In the genomic region with DNA sequence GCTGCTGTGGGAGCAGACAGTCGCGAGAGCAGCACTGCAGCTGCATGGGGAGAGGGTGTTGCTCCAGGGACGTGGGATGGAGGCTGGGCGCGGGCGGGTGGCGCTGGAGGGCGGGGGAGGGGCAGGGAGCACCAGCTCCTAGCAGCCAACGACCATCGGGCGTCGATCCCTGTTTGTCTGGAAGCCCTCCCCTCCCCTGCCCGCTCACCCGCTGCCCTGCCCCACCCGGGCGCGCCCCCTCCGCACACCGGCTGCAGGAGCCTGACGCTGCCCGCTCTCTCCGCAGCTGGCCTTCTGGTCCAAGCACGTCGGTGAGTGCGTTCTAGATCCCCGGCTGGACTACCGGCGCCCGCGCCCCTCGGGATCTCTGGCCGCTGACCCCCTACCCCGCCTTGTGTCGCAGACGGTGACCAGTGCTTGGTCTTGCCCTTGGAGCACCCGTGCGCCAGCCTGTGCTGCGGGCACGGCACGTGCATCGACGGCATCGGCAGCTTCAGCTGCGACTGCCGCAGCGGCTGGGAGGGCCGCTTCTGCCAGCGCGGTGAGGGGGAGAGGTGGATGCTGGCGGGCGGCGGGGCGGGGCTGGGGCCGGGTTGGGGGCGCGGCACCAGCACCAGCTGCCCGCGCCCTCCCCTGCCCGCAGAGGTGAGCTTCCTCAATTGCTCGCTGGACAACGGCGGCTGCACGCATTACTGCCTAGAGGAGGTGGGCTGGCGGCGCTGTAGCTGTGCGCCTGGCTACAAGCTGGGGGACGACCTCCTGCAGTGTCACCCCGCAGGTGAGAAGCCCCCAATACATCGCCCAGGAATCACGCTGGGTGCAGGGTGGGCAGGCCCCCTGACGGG, we compare ENCODE assay signal across 8 cellular contexts. TPM values are rescaled to one million over a fixed set of nuclear protein-coding genes. Genes with fewer than 3 reads are reported as not detected.
DNase-seq lines count a peak whose midpoint lies in the region; ATAC-seq, FAIRE-seq and TF ChIP-seq lines count a peak whose summit lies in the region.

No MANE protein-coding gene starts in this region.

- no peaks in the 10 kb centered on the region for H3K36me3 Mint-ChIP-seq in activated naive CD4-positive, alpha-beta T cell treated with anti-CD3 and anti-CD28 coated beads for 36 hours (ENCODE audit: low read depth)
- H3K36me3 Mint-ChIP-seq in stimulated activated naive B cell treated with anti-CD40 and anti-IgM and Interleukin-4, amounts not matched to agents 10 μg/mL and 1 μg/mL and 100 μg/mL, for 72 hours, result peaks cover 0 to 4% of the 10 kb centered on the region in 2 donors

- intact Hi-C loops in activated naive CD4-positive, alpha-beta T cell treated with anti-CD3 and anti-CD28 coated beads for 36 hours (cut with micrococcal nuclease), result no loop called here

- H3K27me3 Mint-ChIP-seq in activated naive CD4-positive, alpha-beta T cell treated with anti-CD3 and anti-CD28 coated beads for 36 hours (ENCODE audit: low read depth), result peaks cover 47% of the 10 kb centered on the region
- H3K27me3 Mint-ChIP-seq in stimulated activated naive B cell treated with anti-CD40 and anti-IgM and Interleukin-4, amounts not matched to agents 10 μg/mL and 1 μg/mL and 100 μg/mL, for 72 hours, result peaks cover 14 to 15% of the 10 kb centered on the region in 2 donors

- CTCF ChIA-PET in activated naive CD4-positive, alpha-beta T cell treated with anti-CD3 and anti-CD28 coated beads for 36 hours (lab: Charles Lee), result interaction anchor here (1.0 kb wide), 1 partner anchor 56 kb away, joined by 4 read pairs; no protein-coding TSS in a partner anchor

- H4K20me1 ChIP-seq in hepatocyte (ENCODE audit: insufficient read depth, poor library complexity, severe bottlenecking), result no peaks in the 10 kb centered on the region

- H3K9me3 ChIP-seq in hepatocyte (ENCODE audit: low read depth), result no peaks in the 10 kb centered on the region

- H3K4me2 ChIP-seq in hepatocyte, result peak overlapping the region; percentile 99

- FAIRE-seq in GM12891 (lab: Jason Lieb, UNC), result peak; percentile 67
- FAIRE-seq in frontal cortex (lab: Jason Lieb, UNC), result no peak

- peak; percentile 81 to 83 for ATAC-seq in stimulated activated naive B cell treated with anti-CD40 and anti-IgM and Interleukin-4, amounts not matched to agents 10 μg/mL and 1 μg/mL and 100 μg/mL, for 72 hours (replicated peaks)

- peak overlapping the region; percentile 55 for H3K4me3 Mint-ChIP-seq in activated naive CD4-positive, alpha-beta T cell treated with anti-CD3 and anti-CD28 coated beads for 36 hours
- H3K4me3 Mint-ChIP-seq in stimulated activated naive B cell treated with anti-CD40 and anti-IgM and Interleukin-4, amounts not matched to agents 10 μg/mL and 1 μg/mL and 100 μg/mL, for 72 hours, result peak overlapping the region; percentile 77 to 79

- peak; percentile 51 for DNase-seq in GM12891 (ENCODE audit: insufficient read length, low spot score)
- DNase-seq in NCI-H146 treated with DMSO at 0.1 percent for 48 hours (lab: John Stamatoyannopoulos, UW; ENCODE audit: unreplicated experiment), result peak; percentile 67
- no peak for DNase-seq in activated naive CD4-positive, alpha-beta T cell treated with anti-CD3 and anti-CD28 coated beads for 36 hours
- peak; percentile 76 for DNase-seq in hepatocyte (ENCODE audit: low spot score)
- DNase-seq in stimulated activated naive B cell treated with anti-CD40 and anti-IgM and Interleukin-4, amounts not matched to agents 10 μg/mL and 1 μg/mL and 100 μg/mL, for 72 hours, result no peak
- no peak for DNase-seq in nucleus accumbens (lab: John Stamatoyannopoulos, UW)
- no peak for DNase-seq in frontal cortex (ENCODE audit: low spot score in 2 of 2)
- DNase-seq in NCI-H1048 (lab: John Stamatoyannopoulos, UW), result no peak

- peak overlapping the region; percentile 4 for H3K4me3 ChIP-seq in hepatocyte

- no peaks in the 10 kb centered on the region for H3K9me2 ChIP-seq in hepatocyte (replicated peaks; ENCODE audit: insufficient read depth)

- WGBS in hepatocyte (ENCODE audit: low lambda C conversion rate, missing lambda C conversion rate), result 2% methylated on average over 39 of the region's 71 CpGs

- TF ChIP-seq POLR2A in GM12891 (IDR thresholded peaks at IDR 0.05; ENCODE audit: low read depth, low read length), result no peak

- no peaks in the 10 kb centered on the region for H3K9me3 Mint-ChIP-seq in activated naive CD4-positive, alpha-beta T cell treated with anti-CD3 and anti-CD28 coated beads for 36 hours
- no peaks in the 10 kb centered on the region for H3K9me3 Mint-ChIP-seq in stimulated activated naive B cell treated with anti-CD40 and anti-IgM and Interleukin-4, amounts not matched to agents 10 μg/mL and 1 μg/mL and 100 μg/mL, for 72 hours

- H3K4me1 Mint-ChIP-seq in activated naive CD4-positive, alpha-beta T cell treated with anti-CD3 and anti-CD28 coated beads for 36 hours (ENCODE audit: low read depth), result peaks cover 10% of the 10 kb centered on the region
- peaks cover 16 to 23% of the 10 kb centered on the region in 2 donors for H3K4me1 Mint-ChIP-seq in stimulated activated naive B cell treated with anti-CD40 and anti-IgM and Interleukin-4, amounts not matched to agents 10 μg/mL and 1 μg/mL and 100 μg/mL, for 72 hours

- no peak for TF ChIP-seq CTCF in hepatocyte (IDR thresholded peaks at IDR 0.05; ENCODE audit: poor library complexity)

- H3K27ac Mint-ChIP-seq in activated naive CD4-positive, alpha-beta T cell treated with anti-CD3 and anti-CD28 coated beads for 36 hours, result no peak overlapping the region
- no peak overlapping the region for H3K27ac Mint-ChIP-seq in stimulated activated naive B cell treated with anti-CD40 and anti-IgM and Interleukin-4, amounts not matched to agents 10 μg/mL and 1 μg/mL and 100 μg/mL, for 72 hours

- no peaks in the 10 kb centered on the region for H3K36me3 ChIP-seq in hepatocyte (replicated peaks; ENCODE audit: insufficient read depth, low read depth)

- no peaks in the 10 kb centered on the region for H3K4me1 ChIP-seq in hepatocyte (ENCODE audit: insufficient read depth)

- H3K79me2 ChIP-seq in hepatocyte, result peaks cover 4% of the 10 kb centered on the region

- H3K27me3 ChIP-seq in hepatocyte, result no peaks in the 10 kb centered on the region

- peak overlapping the region; percentile 87 for H2AFZ ChIP-seq in hepatocyte

- H3K27ac ChIP-seq in hepatocyte, result peak overlapping the region; percentile 68

TF ChIP-seq in GM12891, 5 proteins besides CTCF, POLR2A, EP300 and RAD21:
- TF ChIP-seq PAX5 (IDR thresholded peaks at IDR 0.05; ENCODE audit: insufficient read depth, low read length, severe bottlenecking) (no peak), POLR2AphosphoS5 (IDR thresholded peaks at IDR 0.05; ENCODE audit: low read depth, low read length) (no peak), POU2F2 (IDR thresholded peaks at IDR 0.05; ENCODE audit: low read depth, low read length) (no peak), SPI1 (IDR thresholded peaks at IDR 0.05; ENCODE audit: low read depth, low read length) (no peak), TAF1 (IDR thresholded peaks at IDR 0.05; ENCODE audit: low read depth, low read length) (no peak)

RNA-seq across cellular contexts. Expression of a gene that starts 4.6 kb away (rescaled TPM):
- polyA plus RNA-seq in GM12891 (2012; ENCODE audit: low read depth, missing spikeins), result not detected
- total RNA-seq in activated naive CD4-positive, alpha-beta T cell treated with anti-CD3 and anti-CD28 coated beads for 36 hours, result not detected
- total RNA-seq in hepatocyte, result 42.6 and 62.3 TPM in 2 replicates
- polyA plus RNA-seq in hepatocyte, result 48.9 and 70.2 TPM in 2 replicates
- total RNA-seq in frontal cortex, result not detected

RNA-seq across cellular contexts. Expression of a gene that starts 35.1 kb away (rescaled TPM):
- polyA plus RNA-seq in GM12891 (2012; ENCODE audit: low read depth, missing spikeins), result 6.7 TPM
- total RNA-seq in activated naive CD4-positive, alpha-beta T cell treated with anti-CD3 and anti-CD28 coated beads for 36 hours, result 10 to 100 TPM; 27.1 to 27.4 TPM
- total RNA-seq in hepatocyte (42.9 and 52.5 TPM in 2 replicates), frontal cortex (37.9 TPM)
- 28.5 and 35.7 TPM in 2 replicates for polyA plus RNA-seq in hepatocyte

Comparison
In these comparisons a context has a peak if more than half of its experiments do, and no peak if none do; other contexts are left out.
1. DNase-seq: peak in GM12891 (single experiment), NCI-H146 treated with DMSO at 0.1 percent for 48 hours (single experiment) and hepatocyte (single experiment); none in activated naive CD4-positive, alpha-beta T cell treated with anti-CD3 and anti-CD28 coated beads for 36 hours (single experiment), stimulated activated naive B cell treated with anti-CD40 and anti-IgM and Interleukin-4, amounts not matched to agents 10 μg/mL and 1 μg/mL and 100 μg/mL, for 72 hours (single experiment), nucleus accumbens (0 of 56), frontal cortex (0 of 2) and NCI-H1048 (single experiment).
2. RNA of a gene that starts 4.6 kb away (total RNA-seq): 42.6 to 62.3 TPM in hepatocyte; not detected in activated naive CD4-positive, alpha-beta T cell treated with anti-CD3 and anti-CD28 coated beads for 36 hours and not detected in frontal cortex (single experiment); every median in the first group is over 10 times any median in the second.